9 cellular contexts compared by ENCODE assay signal in the genomic region with DNA sequence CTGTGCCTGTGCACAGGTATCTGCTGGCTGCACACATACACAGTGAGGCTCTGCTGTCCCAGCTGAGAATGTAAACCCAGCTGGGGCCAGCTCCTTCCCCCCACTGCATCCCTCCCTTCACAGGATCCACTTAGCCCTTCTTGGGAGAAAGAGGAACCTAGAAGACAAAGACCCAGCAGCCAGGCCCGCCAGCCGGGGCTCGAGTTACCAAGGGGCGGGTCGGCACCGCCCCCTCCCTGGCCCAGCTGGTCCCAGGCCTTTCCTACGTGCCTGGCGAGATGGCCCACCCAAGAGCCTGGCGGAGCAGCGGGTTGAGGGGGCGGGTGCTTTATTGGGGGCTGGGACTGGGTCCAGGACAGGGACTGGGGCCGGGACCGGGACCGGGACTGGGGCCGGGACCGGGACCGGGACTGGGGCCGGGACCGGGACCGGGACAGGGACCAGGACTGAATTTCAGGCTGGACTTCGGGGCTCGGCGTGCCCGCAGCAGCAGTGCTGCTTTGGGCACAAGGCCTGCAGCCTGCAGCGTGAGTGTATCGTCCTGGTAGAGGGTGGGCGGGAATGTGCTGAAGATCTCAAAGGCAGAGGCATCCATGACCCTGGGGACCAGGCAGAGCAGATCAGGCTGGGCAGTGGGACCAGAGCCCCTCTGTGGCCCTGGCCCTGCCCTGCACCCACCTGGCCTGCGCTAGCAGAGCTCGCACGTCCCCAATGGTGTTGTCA. TPM values are rescaled to one million over a fixed set of nuclear protein-coding genes. Genes with fewer than 3 reads are reported as not detected.
A peak's percentile ranks its signal among the peaks of the same experiment; 100 is the strongest.
DNase-seq lines count a peak whose midpoint lies in the region; ATAC-seq and TF ChIP-seq lines count a peak whose summit lies in the region.
"Had no signal": no experiment of that assay in that cellular context is flagged by ENCODE, and none has a peak within 500 bp of the region (broad histone marks: within the 10 kb centered on the region; RNA-seq: fewer than 3 reads in every experiment).

No MANE protein-coding gene starts in this region.

- no peak for DNase-seq in activated naive CD4-positive, alpha-beta T cell treated with anti-CD3 and anti-CD28 coated beads for 36 hours
- DNase-seq in activated naive CD4-positive, alpha-beta T cell treated with anti-CD3 and anti-CD28 coated beads, Interleukin-2, amount 50 U/mL, for 16 hours = no peak
- DNase-seq in activated CD8-positive, alpha-beta T cell treated with anti-CD3 and anti-CD28 coated beads, Interleukin-2, amount 10 ng/mL, durations not matched to agents 7 days and 5 days = no peak
- DNase-seq in iPS-NIHi11 (ENCODE audit: low spot score) (peak; percentile 88), transverse colon (peak; percentile 11), dedifferentiated amniotic fluid mesenchymal stem cell (ENCODE audit: extremely low spot score) (no peak), COLO668 (lab: John Stamatoyannopoulos, UW; ENCODE audit: unreplicated experiment) (no peak)

- POLR2A ChIA-PET in activated CD8-positive, alpha-beta T cell treated with anti-CD3 and anti-CD28 coated beads, Interleukin-2, amount 10 ng/mL, durations not matched to agents 7 days and 5 days (lab: Charles Lee) = interaction anchor here (1.5 to 19.5 kb wide), 2 partner anchors 36 to 76 kb away, joined by 4 to 409 read pairs; a partner anchor contains a TSS

- peak overlapping the region; percentile 13 to 98 (median 94) for H3K27ac ChIP-seq in transverse colon

- H3K27ac Mint-ChIP-seq in activated naive CD4-positive, alpha-beta T cell treated with anti-CD3 and anti-CD28 coated beads for 36 hours = peak overlapping the region; percentile 63
- peak overlapping the region; percentile 96 for H3K27ac Mint-ChIP-seq in activated CD8-positive, alpha-beta T cell treated with anti-CD3 and anti-CD28 coated beads, Interleukin-2, amount 10 ng/mL, durations not matched to agents 7 days and 5 days

- H3K9me3 Mint-ChIP-seq in activated naive CD4-positive, alpha-beta T cell treated with anti-CD3 and anti-CD28 coated beads for 36 hours = no peaks in the 10 kb centered on the region
- H3K9me3 Mint-ChIP-seq in activated CD8-positive, alpha-beta T cell treated with anti-CD3 and anti-CD28 coated beads, Interleukin-2, amount 10 ng/mL, durations not matched to agents 7 days and 5 days (ENCODE audit: insufficient read depth) = no peaks in the 10 kb centered on the region

- TF ChIP-seq POLR2A in transverse colon (IDR thresholded peaks at IDR 0.05) = no peak

- in situ Hi-C loops in transverse colon (cut with MboI; ENCODE audit: low pct_ligation_motif_present in 1 of 4, low pct_unique_long_range_greater_than_20kb in 1 of 4, low sequenced_read_pairs in 3 of 4) = no loop called here

- peaks cover 85% of the 10 kb centered on the region for H3K4me1 Mint-ChIP-seq in activated naive CD4-positive, alpha-beta T cell treated with anti-CD3 and anti-CD28 coated beads for 36 hours (ENCODE audit: low read depth)
- H3K4me1 Mint-ChIP-seq in activated CD8-positive, alpha-beta T cell treated with anti-CD3 and anti-CD28 coated beads, Interleukin-2, amount 10 ng/mL, durations not matched to agents 7 days and 5 days (ENCODE audit: low read depth) = peaks cover 86% of the 10 kb centered on the region

- H3K27me3 ChIP-seq in transverse colon = no peaks in the 10 kb centered on the region

- ATAC-seq in activated CD8-positive, alpha-beta T cell treated with anti-CD3 and anti-CD28 coated beads, Interleukin-2, amount 10 ng/mL, durations not matched to agents 7 days and 5 days = no peak
- no peak for ATAC-seq in GM19452 (IDR thresholded peaks at IDR 0.05; ENCODE audit: unreplicated experiment)

- WGBS in transverse colon (ENCODE audit: low coverage in 1 of 2), 2 donors = 75% methylated on average over 12 to 30 of the region's 30 CpGs

- no peaks in the 10 kb centered on the region for H3K36me3 ChIP-seq in transverse colon

- H3K9me3 ChIP-seq in transverse colon = no peaks in the 10 kb centered on the region

- TF ChIP-seq EP300 in transverse colon (IDR thresholded peaks at IDR 0.05; ENCODE audit: low read depth) = no peak

- no peaks in the 10 kb centered on the region for H3K27me3 Mint-ChIP-seq in activated naive CD4-positive, alpha-beta T cell treated with anti-CD3 and anti-CD28 coated beads for 36 hours (ENCODE audit: low read depth)
- no peaks in the 10 kb centered on the region for H3K27me3 Mint-ChIP-seq in activated CD8-positive, alpha-beta T cell treated with anti-CD3 and anti-CD28 coated beads, Interleukin-2, amount 10 ng/mL, durations not matched to agents 7 days and 5 days (ENCODE audit: low read depth)

- TF ChIP-seq CTCF in transverse colon (IDR thresholded peaks at IDR 0.05) = no peak

- H3K36me3 Mint-ChIP-seq in activated naive CD4-positive, alpha-beta T cell treated with anti-CD3 and anti-CD28 coated beads for 36 hours (ENCODE audit: low read depth) = peaks cover 25% of the 10 kb centered on the region
- peaks cover 77% of the 10 kb centered on the region for H3K36me3 Mint-ChIP-seq in activated CD8-positive, alpha-beta T cell treated with anti-CD3 and anti-CD28 coated beads, Interleukin-2, amount 10 ng/mL, durations not matched to agents 7 days and 5 days (ENCODE audit: low read depth)

- no peak overlapping the region for H3K4me3 ChIP-seq in transverse colon

- intact Hi-C loops in activated naive CD4-positive, alpha-beta T cell treated with anti-CD3 and anti-CD28 coated beads for 36 hours (cut with micrococcal nuclease) = loop anchor here (5.0 kb wide), 1 partner anchor 155 kb away; no protein-coding TSS in a partner anchor
- intact Hi-C loops in transverse colon (cut with DNase I; ENCODE audit: low total_unique reads) = no loop called here

- H3K4me3 Mint-ChIP-seq in activated naive CD4-positive, alpha-beta T cell treated with anti-CD3 and anti-CD28 coated beads for 36 hours = peak overlapping the region; percentile 58
- peak overlapping the region; percentile 89 for H3K4me3 Mint-ChIP-seq in activated CD8-positive, alpha-beta T cell treated with anti-CD3 and anti-CD28 coated beads, Interleukin-2, amount 10 ng/mL, durations not matched to agents 7 days and 5 days

- CTCF ChIA-PET in activated naive CD4-positive, alpha-beta T cell treated with anti-CD3 and anti-CD28 coated beads for 36 hours (lab: Charles Lee) = interaction anchor here (8.8 to 9.0 kb wide), 2 partner anchors 36 to 37 kb away, joined by 193 to 210 read pairs; a partner anchor contains a TSS
- CTCF ChIA-PET in activated CD8-positive, alpha-beta T cell treated with anti-CD3 and anti-CD28 coated beads, Interleukin-2, amount 10 ng/mL, durations not matched to agents 7 days and 5 days (lab: Charles Lee) = interaction anchor here (1.1 to 9.1 kb wide), 4 partner anchors 26 to 109 kb away, joined by 3 to 206 read pairs (median 27); a partner anchor contains a TSS

- peaks cover 35 to 78% (median 55%) of the 10 kb centered on the region in 4 donors for H3K4me1 ChIP-seq in transverse colon

RNA-seq across cellular contexts. Expression of a gene that starts 2.2 kb away (rescaled TPM):
- total RNA-seq in activated naive CD4-positive, alpha-beta T cell treated with anti-CD3 and anti-CD28 coated beads for 36 hours = 100 to 1,000 TPM; 130 to 132 TPM
- total RNA-seq in activated CD8-positive, alpha-beta T cell treated with anti-CD3 and anti-CD28 coated beads, Interleukin-2, amount 10 ng/mL, durations not matched to agents 7 days and 5 days = 100 to 1,000 TPM; 795 to 814 TPM
- 100 to 1,000 TPM; 134 to 314 (median 215) TPM for total RNA-seq in transverse colon

RNA-seq across cellular contexts. Expression of a gene that starts 24.3 kb away (rescaled TPM):
- total RNA-seq in activated naive CD4-positive, alpha-beta T cell treated with anti-CD3 and anti-CD28 coated beads for 36 hours = 10 to 100 TPM; 26.4 to 26.9 TPM
- total RNA-seq in activated CD8-positive, alpha-beta T cell treated with anti-CD3 and anti-CD28 coated beads, Interleukin-2, amount 10 ng/mL, durations not matched to agents 7 days and 5 days = 10 to 100 TPM; 34.4 to 40.9 TPM
- total RNA-seq in transverse colon = 10 to 100 TPM in 2 of 4 donors, 1 to 10 TPM in 2; 4.9 to 17.9 (median 12.0) TPM

RNA-seq across cellular contexts. Expression of a gene that starts 35.6 kb away (rescaled TPM):
- 100 to 1,000 TPM; 129 to 141 TPM for total RNA-seq in activated naive CD4-positive, alpha-beta T cell treated with anti-CD3 and anti-CD28 coated beads for 36 hours
- 1,000 to 10,000 TPM; 1,112 to 1,180 TPM for total RNA-seq in activated CD8-positive, alpha-beta T cell treated with anti-CD3 and anti-CD28 coated beads, Interleukin-2, amount 10 ng/mL, durations not matched to agents 7 days and 5 days
- 10 to 100 TPM in 2 of 4 donors, 1 to 10 TPM in 1, not detected in 1; 5.3 to 56.1 (median 21.1) TPM for total RNA-seq in transverse colon
- total RNA-seq: pulmonary artery endothelial cell had no signal

RNA-seq across cellular contexts. Expression of a gene that starts 48.1 kb away (rescaled TPM):
- 10 to 100 TPM; 45.7 to 47.0 TPM for total RNA-seq in activated naive CD4-positive, alpha-beta T cell treated with anti-CD3 and anti-CD28 coated beads for 36 hours
- 10 to 100 TPM; 48.7 to 49.1 TPM for total RNA-seq in activated CD8-positive, alpha-beta T cell treated with anti-CD3 and anti-CD28 coated beads, Interleukin-2, amount 10 ng/mL, durations not matched to agents 7 days and 5 days
- total RNA-seq in transverse colon = 10 to 100 TPM in 3 of 4 donors, 1 to 10 TPM in 1; 8.6 to 73.8 (median 13.6) TPM

Comparison
In these comparisons a context has a peak if more than half of its experiments do, and no peak if none do; other contexts are left out.
1. DNase-seq: peak in iPS-NIHi11 (single experiment) and transverse colon (single experiment); none in activated naive CD4-positive, alpha-beta T cell treated with anti-CD3 and anti-CD28 coated beads for 36 hours (single experiment), activated naive CD4-positive, alpha-beta T cell treated with anti-CD3 and anti-CD28 coated beads, Interleukin-2, amount 50 U/mL, for 16 hours (single experiment), activated CD8-positive, alpha-beta T cell treated with anti-CD3 and anti-CD28 coated beads, Interleukin-2, amount 10 ng/mL, durations not matched to agents 7 days and 5 days (single experiment), dedifferentiated amniotic fluid mesenchymal stem cell (single experiment) and COLO668 (single experiment).
2. RNA of a gene that starts 35.6 kb away (total RNA-seq): 1,112 to 1,180 TPM in activated CD8-positive, alpha-beta T cell treated with anti-CD3 and anti-CD28 coated beads, Interleukin-2, amount 10 ng/mL, durations not matched to agents 7 days and 5 days; 129 to 141 TPM in activated naive CD4-positive, alpha-beta T cell treated with anti-CD3 and anti-CD28 coated beads for 36 hours and 5.3 to 56.1 TPM in transverse colon; every median in the first group is over 4 times any median in the second.